In genomic region chr4:185592845-185593488, GRCh38 we compare ENCODE assay signal across 16 cellular contexts. TPM values are rescaled to one million over a fixed set of nuclear protein-coding genes. Genes with fewer than 3 reads are reported as not detected.
DNase-seq lines count a peak whose midpoint lies in the region; ATAC-seq and TF ChIP-seq lines count a peak whose summit lies in the region.
"Had no signal": no experiment of that assay in that cellular context is flagged by ENCODE, and none has a peak within 500 bp of the region (broad histone marks: within the 10 kb centered on the region; RNA-seq: fewer than 3 reads in every experiment).

No MANE protein-coding gene starts in this region.

- intact Hi-C loops in sigmoid colon (cut with DNase I): loop anchor here (2.0 to 10.0 kb wide), 4 partner anchors 58 to 388 kb away; partner anchors contain the start of genes ANKRD37, CFAP97, LRP2BP and PDLIM3

- TF ChIP-seq CTCF in VCaP (conservative IDR thresholded peaks at IDR 0.05) (no peak), foreskin keratinocyte (conservative IDR thresholded peaks at IDR 0.05) (peak; percentile 37), sigmoid colon (IDR thresholded peaks at IDR 0.05) (no peak)

- H3K9me3 ChIP-seq in sigmoid colon: no peaks in the 10 kb centered on the region
- H3K9me3 ChIP-seq: ovary, suprapubic skin had no signal

- no peak for DNase-seq in foreskin keratinocyte
- DNase-seq in sigmoid colon: no peak
- no peak for DNase-seq in effector CD8-positive, alpha-beta T cell (lab: John Stamatoyannopoulos, UW)
- DNase-seq in NCI-H2081 treated with DMSO at 0.1 percent for 48 hours (lab: John Stamatoyannopoulos, UW): no peak
- no peak for DNase-seq in NCI-H1092 (lab: John Stamatoyannopoulos, UW)
- DNase-seq: activated CD4-positive, CD25-positive, alpha-beta regulatory T cell; activated CD8-positive, alpha-beta memory T cell treated with anti-CD3 and anti-CD28 coated beads, Interleukin-2, amount 50 U/mL, for 4 hours; cerebellar nuclear complex; NCI-H1092 treated with DMSO at 0.1 percent for 48 hours; NCI-H226; ovary had no signal

- no peak for TF ChIP-seq POLR2A in sigmoid colon (IDR thresholded peaks at IDR 0.05)

- ATAC-seq in GM18511 (IDR thresholded peaks at IDR 0.05; ENCODE audit: unreplicated experiment): peak; percentile 52
- ATAC-seq in foreskin keratinocyte: no peak
- no peak for ATAC-seq in HG02840 (IDR thresholded peaks at IDR 0.05; ENCODE audit: low FRiP score, unreplicated experiment)

- 80 to 86% methylated on average over 9 of the region's 9 CpGs for WGBS in sigmoid colon, 2 donors

- H3K27me3 ChIP-seq in foreskin keratinocyte: peaks cover 14% of the 10 kb centered on the region
- H3K27me3 ChIP-seq in sigmoid colon: no peaks in the 10 kb centered on the region
- H3K27me3 ChIP-seq: ovary had no signal

- H3K4me1 ChIP-seq in foreskin keratinocyte (no peaks in the 10 kb centered on the region), sigmoid colon (peaks cover 0 to 27% (median 19%) of the 10 kb centered on the region in 4 donors)

- peak overlapping the region; percentile 49 for H3K27ac ChIP-seq in VCaP
- no peak overlapping the region for H3K27ac ChIP-seq in foreskin keratinocyte
- H3K27ac ChIP-seq in sigmoid colon: peak overlapping the region; percentile 60 to 72 (median 68)
- H3K27ac ChIP-seq: suprapubic skin had no signal

- no peak overlapping the region for H3K4me3 ChIP-seq in sigmoid colon
- H3K4me3 ChIP-seq: ovary, suprapubic skin had no signal

- no peak for TF ChIP-seq EP300 in sigmoid colon (IDR thresholded peaks at IDR 0.05)

- H3K36me3 ChIP-seq in sigmoid colon: peaks cover 0 to 4% (median 0%) of the 10 kb centered on the region in 4 donors
- H3K36me3 ChIP-seq: ovary, suprapubic skin had no signal

RNA-seq across cellular contexts. Expression of gene PDLIM3, which starts 57.7 kb away (rescaled TPM):
- total RNA-seq in foreskin keratinocyte: not detected in 2 replicates
- 0.10 TPM in 1 of 2 replicates, not detected in the other for polyA plus RNA-seq in foreskin keratinocyte
- total RNA-seq in sigmoid colon: 100 to 1,000 TPM; 568 to 907 (median 820) TPM
- polyA plus RNA-seq in sigmoid colon: 10 to 100 TPM in 2 of 3 donors, 1 to 10 TPM in 1; 7.9 to 24.5 (median 17.4) TPM
- total RNA-seq: HT-29 had no signal

Comparison
In these comparisons a context has a peak if more than half of its experiments do, and no peak if none do; other contexts are left out.
1. RNA of gene PDLIM3, which starts 57.7 kb away (total RNA-seq): 568 to 907 TPM in sigmoid colon; not detected in foreskin keratinocyte; every median in the first group is over 100 times any median in the second.